Comparison of ENCODE assay signal across 8 cellular contexts in genomic region chr5:6222899-6223298, GRCh38.
"Had no signal": no experiment of that assay in that cellular context is flagged by ENCODE, and none has a peak within 500 bp of the region (broad histone marks: within the 10 kb centered on the region; RNA-seq: fewer than 3 reads in every experiment).

No MANE protein-coding gene starts in this region.

- H2AFZ ChIP-seq: GM23338 had no signal

- H3K4me3 ChIP-seq: GM23338 had no signal

- FAIRE-seq: H1, H54, HTR-8/SVneo had no signal

- ATAC-seq: GM23338 had no signal

- DNase-seq: H9, HCEC 1CT, Karpas-422, KG1 had no signal

- H3K4me2 ChIP-seq: GM23338 had no signal
